10 cellular contexts compared by ENCODE assay signal in genomic region chr6:35299674-35300073, GRCh38. TPM values are rescaled to one million over a fixed set of nuclear protein-coding genes. Genes with fewer than 3 reads are reported as not detected.
A peak's percentile ranks its signal among the peaks of the same experiment; 100 is the strongest.
DNase-seq lines count a peak whose midpoint lies in the region; ATAC-seq and TF ChIP-seq lines count a peak whose summit lies in the region.
"Had no signal": no experiment of that assay in that cellular context is flagged by ENCODE, and none has a peak within 500 bp of the region (broad histone marks: within the 10 kb centered on the region; RNA-seq: fewer than 3 reads in every experiment).

No MANE protein-coding gene starts in this region.

- no peak for TF ChIP-seq CTCF in SU-DHL-6 (IDR thresholded peaks at IDR 0.05; ENCODE audit: insufficient read depth, low read length, poor library complexity, severe bottlenecking)
- TF ChIP-seq CTCF in thoracic aorta (IDR thresholded peaks at IDR 0.05), result no peak

- H2AFZ ChIP-seq in SU-DHL-6 (ENCODE audit: low read depth, low read length, severe bottlenecking), result no peak overlapping the region

- ATAC-seq in thoracic aorta (ENCODE audit: insufficient number of reproducible peaks, low FRiP score, low read depth) (no peak), HG03342 (IDR thresholded peaks at IDR 0.05; ENCODE audit: unreplicated experiment) (no peak)

- H3K4me2 ChIP-seq in SU-DHL-6 (ENCODE audit: low read depth, low read length, poor library complexity, severe bottlenecking), result peak overlapping the region; percentile 73

- peaks cover 69% of the 10 kb centered on the region for H3K4me1 Mint-ChIP-seq in activated naive CD4-positive, alpha-beta T cell treated with anti-CD3 and anti-CD28 coated beads, Interleukin-2, amount 10 ng/mL, durations not matched to agents 7 days and 5 days

- H3K27me3 ChIP-seq in SU-DHL-6 (ENCODE audit: low read length) (no peaks in the 10 kb centered on the region), thoracic aorta (replicated peaks; ENCODE audit: insufficient read depth) (no peaks in the 10 kb centered on the region)

- H3K36me3 ChIP-seq in SU-DHL-6 (ENCODE audit: low read length) (no peaks in the 10 kb centered on the region), thoracic aorta (peaks cover 10% of the 10 kb centered on the region)

- H3K9me3 Mint-ChIP-seq in activated naive CD4-positive, alpha-beta T cell treated with anti-CD3 and anti-CD28 coated beads, Interleukin-2, amount 10 ng/mL, durations not matched to agents 7 days and 5 days, result no peaks in the 10 kb centered on the region

- H3K4me3 Mint-ChIP-seq in activated naive CD4-positive, alpha-beta T cell treated with anti-CD3 and anti-CD28 coated beads, Interleukin-2, amount 10 ng/mL, durations not matched to agents 7 days and 5 days, result peak overlapping the region; percentile 88

- peak overlapping the region; percentile 97 for H3K27ac Mint-ChIP-seq in activated naive CD4-positive, alpha-beta T cell treated with anti-CD3 and anti-CD28 coated beads, Interleukin-2, amount 10 ng/mL, durations not matched to agents 7 days and 5 days

- H3K27me3 Mint-ChIP-seq in activated naive CD4-positive, alpha-beta T cell treated with anti-CD3 and anti-CD28 coated beads, Interleukin-2, amount 10 ng/mL, durations not matched to agents 7 days and 5 days, result no peaks in the 10 kb centered on the region

- CTCF ChIA-PET in activated naive CD4-positive, alpha-beta T cell treated with anti-CD3 and anti-CD28 coated beads, Interleukin-2, amount 10 ng/mL, durations not matched to agents 7 days and 5 days (lab: Charles Lee), result interaction anchor here (7.2 to 8.6 kb wide), 4 partner anchors 10 to 167 kb away, joined by 57 to 174 read pairs (median 87); partner anchors contain the start of genes FANCE and RPL10A

- peaks cover 57% of the 10 kb centered on the region for H3K36me3 Mint-ChIP-seq in activated naive CD4-positive, alpha-beta T cell treated with anti-CD3 and anti-CD28 coated beads, Interleukin-2, amount 10 ng/mL, durations not matched to agents 7 days and 5 days

- H3K9me2 ChIP-seq in SU-DHL-6 (replicated peaks; ENCODE audit: insufficient read depth, low read length), result no peaks in the 10 kb centered on the region

- peaks cover 38% of the 10 kb centered on the region for H3F3A ChIP-seq in SU-DHL-6 (ENCODE audit: insufficient read depth)

- peaks cover 36% of the 10 kb centered on the region for H3K79me2 ChIP-seq in SU-DHL-6 (ENCODE audit: insufficient read depth, low read length)

- H3K27ac ChIP-seq in SU-DHL-6 (ENCODE audit: low read depth, low read length), result peak overlapping the region; percentile 76
- H3K27ac ChIP-seq in thoracic aorta, result no peak overlapping the region

- H4K20me1 ChIP-seq in SU-DHL-6 (ENCODE audit: low read depth, low read length), result no peaks in the 10 kb centered on the region

- H3K9ac ChIP-seq in SU-DHL-6 (ENCODE audit: low read length), result peak overlapping the region; percentile 81; the same call in 1 of the 2 replicates

- H3K4me3 ChIP-seq in SU-DHL-6 (ENCODE audit: insufficient read depth, low read length, poor library complexity, severe bottlenecking) (no peak overlapping the region), thoracic aorta (peak overlapping the region; percentile 12)

- peaks cover 0 to 14% of the 10 kb centered on the region in 2 donors for H3K4me1 ChIP-seq in thoracic aorta (ENCODE audit: control insufficient read depth in 1 of 2, low read depth in 2 of 2)

- DNase-seq in activated naive CD4-positive, alpha-beta T cell treated with anti-CD3 and anti-CD28 coated beads, Interleukin-2, amount 10 ng/mL, durations not matched to agents 7 days and 5 days, result peak; percentile 62
- DNase-seq in activated naive CD4-positive, alpha-beta T cell treated with Interleukin-2 at 50 U/mL for 16 hours, result no peak
- peak; percentile 40 for DNase-seq in globus pallidus (ENCODE audit: low spot score)
- DNase-seq in thoracic aorta (ENCODE audit: low spot score), result no peak
- DNase-seq in epidermal melanocyte (ENCODE audit: insufficient read length, low spot score), result no peak
- DNase-seq in ecto neural progenitor cell (ENCODE audit: low spot score), result no peak
- DNase-seq: NCI-H1105, SHP77 had no signal

- H3K9me3 ChIP-seq in SU-DHL-6 (ENCODE audit: insufficient read depth, low read length) (no peaks in the 10 kb centered on the region), thoracic aorta (no peaks in the 10 kb centered on the region)

RNA-seq across cellular contexts. Expression of gene DEF6, which starts 2.1 kb away (rescaled TPM):
- total RNA-seq in thoracic aorta, result 1 to 10 TPM; 7.6 to 9.1 TPM

RNA-seq across cellular contexts. Expression of gene ZNF76, which starts 40.1 kb away (rescaled TPM):
- total RNA-seq in thoracic aorta, result 10 to 100 TPM; 46.8 to 47.0 TPM

RNA-seq across cellular contexts. Expression of gene PPARD, which starts 42.7 kb away (rescaled TPM):
- total RNA-seq in thoracic aorta, result 10 to 100 TPM; 15.8 to 38.4 TPM

Comparison
In these comparisons a context has a peak if more than half of its experiments do, and no peak if none do; other contexts are left out.
1. DNase-seq: peak in activated naive CD4-positive, alpha-beta T cell treated with anti-CD3 and anti-CD28 coated beads, Interleukin-2, amount 10 ng/mL, durations not matched to agents 7 days and 5 days (single experiment) and globus pallidus (single experiment); none in activated naive CD4-positive, alpha-beta T cell treated with Interleukin-2 at 50 U/mL for 16 hours (single experiment), thoracic aorta (single experiment), epidermal melanocyte (single experiment) and ecto neural progenitor cell (single experiment).